1 cellular context compared by ENCODE assay signal in genomic region chr4:118352843-118353373, GRCh38.
TF ChIP-seq lines count a peak whose summit lies in the region.

PRSS12 (minus strand) TSS chr4:118353003; CDS start chr4:118352720, 283 bp downstream.

TF ChIP-seq in HepG2, 621 proteins besides CTCF, POLR2A, EP300 and RAD21 (continued from another document and continues in another):
- TF ChIP-seq ZNF318 (CRISPR knock-in tag; IDR thresholded peaks at IDR 0.05) (no peak), ZNF335 (CRISPR knock-in tag; IDR thresholded peaks at IDR 0.05) (no peak), TMF1 (CRISPR knock-in tag; IDR thresholded peaks at IDR 0.05; ENCODE audit: low read depth) (no peak), STAG1 (CRISPR knock-in tag; IDR thresholded peaks at IDR 0.05) (peak; percentile 34), ZFX (CRISPR knock-in tag; IDR thresholded peaks at IDR 0.05; ENCODE audit: low read depth) (peak; percentile 34; the same call in 1 of the 2 replicates), SUZ12 (IDR thresholded peaks at IDR 0.05; ENCODE audit: low read depth, low read length) (no peak), RERE (CRISPR knock-in tag; IDR thresholded peaks at IDR 0.05; ENCODE audit: low read depth) (no peak), BCL6 (CRISPR knock-in tag; IDR thresholded peaks at IDR 0.05) (no peak), DPF2 (CRISPR knock-in tag; IDR thresholded peaks at IDR 0.05; ENCODE audit: borderline replicate concordance, low read depth) (no peak), LRRFIP1 (CRISPR knock-in tag; conservative IDR thresholded peaks at IDR 0.05) (no peak), RBM22 (optimal IDR thresholded peaks at IDR 0.05; ENCODE audit: low read length) (no peak), ZFP91 (CRISPR knock-in tag; IDR thresholded peaks at IDR 0.05; ENCODE audit: borderline replicate concordance) (peak; percentile 50; the same call in 1 of the 2 replicates), MYC (CRISPR knock-in tag; IDR thresholded peaks at IDR 0.05; ENCODE audit: borderline replicate concordance) (peak; percentile 25; the same call in 1 of the 2 replicates), ZNF337 (CRISPR knock-in tag; IDR thresholded peaks at IDR 0.05; ENCODE audit: borderline replicate concordance, low read depth) (no peak), ZNF850 (CRISPR knock-in tag; conservative IDR thresholded peaks at IDR 0.05) (no peak), REXO4 (CRISPR knock-in tag; IDR thresholded peaks at IDR 0.05; ENCODE audit: borderline replicate concordance) (no peak), KDM5B (CRISPR knock-in tag; IDR thresholded peaks at IDR 0.05; ENCODE audit: borderline replicate concordance) (peak; percentile 29; the same call in 1 of the 2 replicates), ZNF343 (CRISPR knock-in tag; IDR thresholded peaks at IDR 0.05) (no peak), HNF4G (IDR thresholded peaks at IDR 0.05; ENCODE audit: borderline replicate concordance, low read depth, low read length) (no peak), HNF4G (CRISPR knock-in tag; IDR thresholded peaks at IDR 0.05; ENCODE audit: borderline replicate concordance, low read depth) (no peak), ZNF549 (CRISPR knock-in tag; IDR thresholded peaks at IDR 0.05) (no peak), PAWR (CRISPR knock-in tag; IDR thresholded peaks at IDR 0.05; ENCODE audit: borderline replicate concordance) (no peak), ZGPAT (CRISPR knock-in tag; IDR thresholded peaks at IDR 0.05) (0 out of 2 replicates have a peak, but pooled peaks have one; percentile 22), AKNA (CRISPR knock-in tag; IDR thresholded peaks at IDR 0.05; ENCODE audit: borderline replicate concordance) (no peak), THAP7 (CRISPR knock-in tag; IDR thresholded peaks at IDR 0.05) (no peak), PLSCR1 (CRISPR knock-in tag; IDR thresholded peaks at IDR 0.05; ENCODE audit: borderline replicate concordance) (no peak)
